In the genomic region with DNA sequence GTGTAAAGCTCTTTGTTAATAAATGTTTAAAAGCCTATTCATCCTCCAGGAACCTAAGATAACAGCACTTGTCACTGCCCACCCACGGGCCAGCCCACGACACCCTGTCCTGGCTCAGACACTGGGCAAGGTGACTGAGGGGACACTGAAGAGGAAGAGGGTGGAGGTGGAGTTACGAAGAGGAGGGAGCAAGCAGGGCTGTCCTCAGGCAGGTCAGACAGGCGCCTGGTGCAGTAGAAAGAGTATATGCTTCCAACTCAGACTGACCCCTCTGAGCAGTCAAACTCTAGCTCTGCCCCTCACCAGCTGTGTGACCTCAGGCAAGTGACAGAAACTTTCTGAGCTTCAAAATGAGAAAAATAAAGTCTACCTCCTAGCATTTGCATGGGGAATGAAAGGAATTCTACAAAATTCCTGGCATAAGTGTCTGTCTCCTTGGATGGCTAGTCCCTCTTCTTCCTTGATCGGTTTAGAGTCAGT, we compare ENCODE assay signal across 9 cellular contexts. TPM values are rescaled to one million over a fixed set of nuclear protein-coding genes. Genes with fewer than 3 reads are reported as not detected.
DNase-seq lines count a peak whose midpoint lies in the region; ATAC-seq and TF ChIP-seq lines count a peak whose summit lies in the region.
"Had no signal": no experiment of that assay in that cellular context is flagged by ENCODE, and none has a peak within 500 bp of the region (broad histone marks: within the 10 kb centered on the region; RNA-seq: fewer than 3 reads in every experiment).

No MANE protein-coding gene starts in this region.

- TF ChIP-seq CTCF in spleen (IDR thresholded peaks at IDR 0.05 in 8 of 11, conservative IDR thresholded peaks at IDR 0.05 in 3 of 11): no peak

- peak overlapping the region in 5 of 8 donors; percentile 4 to 62 (median 34) for H3K27ac ChIP-seq in spleen
- H3K27ac ChIP-seq: colonic mucosa had no signal

- peak; percentile 84 for ATAC-seq in left colon
- no peak for ATAC-seq in GM18873 (IDR thresholded peaks at IDR 0.05; ENCODE audit: low FRiP score, unreplicated experiment)

- TF ChIP-seq POLR2A in spleen (IDR thresholded peaks at IDR 0.05): no peak

- peaks cover 0 to 45% (median 23%) of the 10 kb centered on the region in 6 donors for H3K4me1 ChIP-seq in spleen
- H3K4me1 ChIP-seq: colonic mucosa had no signal

- intact Hi-C loops in left colon (cut with DNase I, micrococcal nuclease): no loop called here
- intact Hi-C loops in spleen (cut with DNase I; ENCODE audit: low total_unique reads): no loop called here

- DNase-seq in HT-29 (ENCODE audit: low spot score) (peak; percentile 37), dermis blood vessel endothelial cell (peak; percentile 33), left colon (peak in 1 of 2 donors; percentile 13), spleen (no peak), iPS-NIHi7 (ENCODE audit: extremely low spot score) (no peak)
- no peak for DNase-seq in activated CD4-positive, alpha-beta T cell treated with anti-CD3 and anti-CD28 coated beads for 4 hours
- DNase-seq in activated naive CD4-positive, alpha-beta T cell treated with Interleukin-2 at 50 U/mL for 16 hours: no peak

- H3K36me3 ChIP-seq in spleen: no peaks in the 10 kb centered on the region
- H3K36me3 ChIP-seq: colonic mucosa had no signal

- WGBS in spleen, 5 donors: 45 to 68% (median 47%) methylated on average over 5 of the region's 5 CpGs

- H3K4me3 ChIP-seq in spleen: no peak overlapping the region
- H3K4me3 ChIP-seq: colonic mucosa had no signal

- no peaks in the 10 kb centered on the region for H3K9me3 ChIP-seq in spleen
- H3K9me3 ChIP-seq: colonic mucosa had no signal

- H3K27me3 ChIP-seq in spleen (replicated peaks in 1 of 7): no peaks in the 10 kb centered on the region
- H3K27me3 ChIP-seq: colonic mucosa had no signal

RNA-seq across cellular contexts. Expression of gene TEX2, which starts 22.8 kb away (rescaled TPM):
- 9.7 and 9.8 TPM in 2 replicates for total RNA-seq in HT-29 (2014; rRNA removed; shearing (Covaris generic))
- 34.9 and 47.8 TPM in 2 replicates for total RNA-seq in dermis blood vessel endothelial cell
- total RNA-seq in left colon: 10 to 100 TPM; 32.9 to 36.4 TPM
- 10 to 100 TPM; 22.3 to 44.5 (median 33.4) TPM for total RNA-seq in spleen
- polyA plus RNA-seq in spleen: 1 to 10 TPM; 3.0 to 6.7 (median 3.9) TPM

Comparison
In these comparisons a context has a peak if more than half of its experiments do, and no peak if none do; other contexts are left out.
1. DNase-seq: peak in HT-29 (single experiment) and dermis blood vessel endothelial cell (single experiment); none in spleen (single experiment), activated CD4-positive, alpha-beta T cell treated with anti-CD3 and anti-CD28 coated beads for 4 hours (0 of 2), activated naive CD4-positive, alpha-beta T cell treated with Interleukin-2 at 50 U/mL for 16 hours (single experiment) and iPS-NIHi7 (single experiment).